29 cellular contexts compared by ENCODE assay signal in genomic region chr1:68426594-68426993, GRCh38. TPM values are rescaled to one million over a fixed set of nuclear protein-coding genes. Genes with fewer than 3 reads are reported as not detected.
"Had no signal": no experiment of that assay in that cellular context is flagged by ENCODE, and none has a peak within 500 bp of the region (broad histone marks: within the 10 kb centered on the region; RNA-seq: fewer than 3 reads in every experiment).

No MANE protein-coding gene starts in this region.

- H3K4me1 Mint-ChIP-seq: naive thymus-derived CD8-positive, alpha-beta T cell; stimulated activated naive CD8-positive, alpha-beta T cell treated with anti-CD3 and anti-CD28 coated beads, Interleukin-15, amount 100 ng/mL, for 72 hours had no signal

- H3K27ac ChIP-seq: heart right ventricle, lower lobe of right lung, prostate gland, right atrium auricular region, suprapubic skin, vagina had no signal

- H3K36me3 Mint-ChIP-seq: naive thymus-derived CD8-positive, alpha-beta T cell had no signal

- H3K4me1 ChIP-seq: lower lobe of right lung, prostate gland, right atrium auricular region, suprapubic skin, vagina had no signal

- H3K9me3 ChIP-seq: heart right ventricle, lower lobe of right lung, prostate gland, right atrium auricular region, suprapubic skin, vagina had no signal

- H3K27me3 ChIP-seq: right atrium auricular region, suprapubic skin, vagina had no signal

- H3K9me3 Mint-ChIP-seq: nephron progenitor cell; stimulated activated naive CD8-positive, alpha-beta T cell treated with anti-CD3 and anti-CD28 coated beads, Interleukin-15, amount 100 ng/mL, for 72 hours had no signal

- H3K36me3 ChIP-seq: heart right ventricle, lower lobe of right lung, prostate gland, right atrium auricular region, suprapubic skin, vagina had no signal

- H3K4me3 Mint-ChIP-seq: effector memory CD8-positive, alpha-beta T cell; naive thymus-derived CD8-positive, alpha-beta T cell; nephron progenitor cell; stimulated activated naive CD8-positive, alpha-beta T cell treated with anti-CD3 and anti-CD28 coated beads, Interleukin-15, amount 100 ng/mL, for 72 hours had no signal

- DNase-seq: cortex of kidney; effector memory CD8-positive, alpha-beta T cell; foreskin melanocyte; glutamatergic neuron; heart right ventricle; hippocampal formation; left ventricle myocardium superior; lower lobe of right lung; naive thymus-derived CD8-positive, alpha-beta T cell; nephron progenitor cell; nucleus accumbens; stimulated activated CD4-positive, alpha-beta T cell treated with anti-CD3 and anti-CD28 coated beads, Interleukin-12 subunit alpha, Interleukin-12 subunit beta, amount 100 ng/mL, for 4 hours; stimulated activated CD4-positive, alpha-beta T cell treated with anti-CD3 and anti-CD28 coated beads, Interleukin-1b, Interleukin-23, amount 100 ng/mL, for 48 hours; stimulated activated CD4-positive, alpha-beta T cell treated with anti-CD3 and anti-CD28 coated beads, Interleukin-4, amount 100 ng/mL, for 1 hour; stimulated activated CD8-positive, alpha-beta memory T cell treated with anti-CD3 and anti-CD28 coated beads, Interleukin-4, amount 100 ng/mL, for 48 hours; stimulated activated naive CD4-positive, alpha-beta T cell; stimulated activated naive CD8-positive, alpha-beta T cell treated with anti-CD3 and anti-CD28 coated beads, Interleukin-15, amount 100 ng/mL, for 72 hours; trophoblast cell had no signal

- ATAC-seq: effector memory CD8-positive, alpha-beta T cell; heart right ventricle; left ventricle myocardium superior; lower lobe of right lung; naive thymus-derived CD8-positive, alpha-beta T cell; sciatic nerve; stimulated activated naive CD8-positive, alpha-beta T cell treated with anti-CD3 and anti-CD28 coated beads, Interleukin-15, amount 100 ng/mL, for 72 hours had no signal

- H3K27ac Mint-ChIP-seq: effector memory CD8-positive, alpha-beta T cell; naive thymus-derived CD8-positive, alpha-beta T cell; nephron progenitor cell; stimulated activated naive CD8-positive, alpha-beta T cell treated with anti-CD3 and anti-CD28 coated beads, Interleukin-15, amount 100 ng/mL, for 72 hours had no signal

- H3K27me3 Mint-ChIP-seq: effector memory CD8-positive, alpha-beta T cell; stimulated activated naive CD8-positive, alpha-beta T cell treated with anti-CD3 and anti-CD28 coated beads, Interleukin-15, amount 100 ng/mL, for 72 hours had no signal

- H3K4me3 ChIP-seq: heart right ventricle, lower lobe of right lung, prostate gland, right atrium auricular region, smooth muscle cell, suprapubic skin, vagina had no signal

- H3K4me2 ChIP-seq: smooth muscle cell had no signal

RNA-seq across cellular contexts. Expression of gene RPE65, which starts 23.2 kb away (rescaled TPM):
- total RNA-seq: dermis microvascular lymphatic vessel endothelial cell; fibroblast of lung; left ventricle myocardium superior; lower lobe of right lung; mesenteric fat pad; naive thymus-derived CD8-positive, alpha-beta T cell; osteocyte; sciatic nerve; smooth muscle cell; suprapubic skin; ureter; vagina had no signal
